21 cellular contexts compared by ENCODE assay signal in the genomic region with DNA sequence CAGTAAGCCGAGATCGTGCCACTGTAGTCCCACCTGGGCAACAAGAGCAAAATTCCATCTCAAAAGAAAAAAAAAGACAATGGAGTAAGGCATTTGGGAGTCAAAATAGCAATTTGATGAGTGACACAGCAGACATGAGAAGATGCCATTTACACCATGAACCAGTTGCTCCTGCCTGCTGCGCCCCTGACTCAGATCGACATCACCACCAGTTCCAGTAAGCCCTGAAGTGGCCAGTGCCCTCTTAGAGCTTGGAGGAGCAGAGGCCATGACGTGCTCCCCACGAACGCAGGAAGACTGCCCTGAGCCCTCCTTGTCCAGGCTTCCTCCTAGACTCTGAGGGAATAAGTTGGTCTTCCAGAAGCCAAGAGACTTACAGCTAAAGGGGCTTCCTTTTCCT.
"Had no signal": no experiment of that assay in that cellular context is flagged by ENCODE, and none has a peak within 500 bp of the region (broad histone marks: within the 10 kb centered on the region; RNA-seq: fewer than 3 reads in every experiment).

No MANE protein-coding gene starts in this region.

- H3K4me1 Mint-ChIP-seq: neural progenitor cell had no signal

- DNase-seq: cortex of kidney; dorsolateral prefrontal cortex; effector memory CD4-positive, alpha-beta T cell; esophagus squamous epithelium; foreskin fibroblast; glutamatergic neuron; islet precursor cell; left cardiac atrium; left ventricle myocardium inferior; mesenchymal stem cell; midbrain; nucleus accumbens; ovary; sigmoid colon; small intestine; stimulated activated CD4-positive, alpha-beta T cell treated with anti-CD3 and anti-CD28 coated beads, Interleukin-12 subunit alpha, Interleukin-12 subunit beta, amount 100 ng/mL, for 4 hours; stimulated activated naive CD4-positive, alpha-beta T cell treated with Interleukin-2 at 50 U/mL for 16 hours had no signal

- FAIRE-seq: endometrium, small intestine had no signal

- H3K36me3 Mint-ChIP-seq: natural killer cell treated with Interleukin-12 subunit alpha and Interleukin-12 subunit beta and Interleukin-15 and Interleukin-18, amount 100 ng/mL, for 72 hours; neural progenitor cell had no signal

- ATAC-seq: gastroesophageal sphincter; left cardiac atrium; natural killer cell treated with Interleukin-12 subunit alpha and Interleukin-12 subunit beta and Interleukin-15 and Interleukin-18, amount 100 ng/mL, for 72 hours had no signal

- H3K27ac Mint-ChIP-seq: natural killer cell treated with Interleukin-12 subunit alpha and Interleukin-12 subunit beta and Interleukin-15 and Interleukin-18, amount 100 ng/mL, for 72 hours; neural progenitor cell had no signal

- H3K4me3 Mint-ChIP-seq: natural killer cell treated with Interleukin-12 subunit alpha and Interleukin-12 subunit beta and Interleukin-15 and Interleukin-18, amount 100 ng/mL, for 72 hours; neural progenitor cell had no signal

- H3K27me3 Mint-ChIP-seq: natural killer cell treated with Interleukin-12 subunit alpha and Interleukin-12 subunit beta and Interleukin-15 and Interleukin-18, amount 100 ng/mL, for 72 hours had no signal

- H3K9me3 Mint-ChIP-seq: natural killer cell treated with Interleukin-12 subunit alpha and Interleukin-12 subunit beta and Interleukin-15 and Interleukin-18, amount 100 ng/mL, for 72 hours; neural progenitor cell had no signal
